ENCODE assay signal across 1 cellular context in genomic region chr14:103500148-103500990, GRCh38.
TF ChIP-seq lines count a peak whose summit lies in the region.

No MANE protein-coding gene starts in this region.

TF ChIP-seq in HepG2, 621 proteins besides CTCF, POLR2A, EP300 and RAD21 (continued from another document):
- TF ChIP-seq ZNF18 (CRISPR knock-in tag; IDR thresholded peaks at IDR 0.05; ENCODE audit: insufficient replicate concordance) (no peak), GATAD2A (CRISPR knock-in tag; IDR thresholded peaks at IDR 0.05) (no peak), TEF (CRISPR knock-in tag; IDR thresholded peaks at IDR 0.05) (no peak), ZNF333 (CRISPR knock-in tag; IDR thresholded peaks at IDR 0.05; ENCODE audit: borderline replicate concordance) (no peak), POLR2G (IDR thresholded peaks at IDR 0.05; ENCODE audit: low read depth, low read length) (no peak), JDP2 (CRISPR knock-in tag; IDR thresholded peaks at IDR 0.05; ENCODE audit: borderline replicate concordance) (no peak), YY1 (IDR thresholded peaks at IDR 0.05; ENCODE audit: insufficient read depth, insufficient replicate concordance, low read depth, low read length) (peak; percentile 49)
